ENCODE assay signal across 8 cellular contexts in genomic region chr12:54935235-54935951, GRCh38. TPM values are rescaled to one million over a fixed set of nuclear protein-coding genes. Genes with fewer than 3 reads are reported as not detected.
DNase-seq lines count a peak whose midpoint lies in the region; ATAC-seq and TF ChIP-seq lines count a peak whose summit lies in the region.

No MANE protein-coding gene starts in this region.

- TF ChIP-seq POLR2A in breast epithelium (IDR thresholded peaks at IDR 0.05): no peak

- peaks cover 43% of the 10 kb centered on the region for H3K36me3 Mint-ChIP-seq in natural killer cell treated with Interleukin-12 subunit alpha and Interleukin-12 subunit beta and Interleukin-15 and Interleukin-18, amount 100 ng/mL, for 72 hours

- peaks cover 57 to 67% of the 10 kb centered on the region in 2 donors for H3K4me1 Mint-ChIP-seq in natural killer cell treated with Interleukin-12 subunit alpha and Interleukin-12 subunit beta and Interleukin-15 and Interleukin-18, amount 100 ng/mL, for 72 hours (ENCODE audit: low read depth in 2 of 2)

- peak in 1 of 3 donors; percentile 16 for TF ChIP-seq CTCF in breast epithelium (IDR thresholded peaks at IDR 0.05)

- H3K27ac ChIP-seq in breast epithelium: peak overlapping the region; percentile 7 to 32

- peak overlapping the region; percentile 94 to 98 for H3K27ac Mint-ChIP-seq in natural killer cell treated with Interleukin-12 subunit alpha and Interleukin-12 subunit beta and Interleukin-15 and Interleukin-18, amount 100 ng/mL, for 72 hours

- H3K4me3 Mint-ChIP-seq in natural killer cell treated with Interleukin-12 subunit alpha and Interleukin-12 subunit beta and Interleukin-15 and Interleukin-18, amount 100 ng/mL, for 72 hours: peak overlapping the region; percentile 75

- DNase-seq in AG08395 (ENCODE audit: low spot score) (peak; percentile 69), breast epithelium (ENCODE audit: low spot score in 2 of 2) (no peak), NCI-H748 (lab: John Stamatoyannopoulos, UW; ENCODE audit: unreplicated experiment) (no peak), T1000 (lab: John Stamatoyannopoulos, UW) (no peak)
- DNase-seq in natural killer cell treated with Interleukin-12 subunit alpha and Interleukin-12 subunit beta and Interleukin-15 and Interleukin-18, amount 100 ng/mL, for 72 hours (ENCODE audit: low spot score): peak; percentile 80

- intact Hi-C loops in breast epithelium (cut with DNase I; ENCODE audit: low total_unique reads): no loop called here

- H3K4me1 ChIP-seq in breast epithelium: no peaks in the 10 kb centered on the region

- H3K27me3 ChIP-seq in breast epithelium: no peaks in the 10 kb centered on the region

- H3K27me3 Mint-ChIP-seq in natural killer cell treated with Interleukin-12 subunit alpha and Interleukin-12 subunit beta and Interleukin-15 and Interleukin-18, amount 100 ng/mL, for 72 hours: no peaks in the 10 kb centered on the region

- ATAC-seq in GM19035 (IDR thresholded peaks at IDR 0.05; ENCODE audit: unreplicated experiment): peak; percentile 99
- peak; percentile 97 for ATAC-seq in HG03159 (IDR thresholded peaks at IDR 0.05; ENCODE audit: unreplicated experiment)
- ATAC-seq in SK-N-SH treated with all-trans-retinoic acid at 6 μM for 48 hours: peak; percentile 59; the same call in 2 of the 3 replicates
- ATAC-seq in natural killer cell treated with Interleukin-12 subunit alpha and Interleukin-12 subunit beta and Interleukin-15 and Interleukin-18, amount 100 ng/mL, for 72 hours: peak; percentile 97 to 98

- peaks cover 1 to 5% of the 10 kb centered on the region in 2 donors for H3K9me3 ChIP-seq in breast epithelium

- H3K4me3 ChIP-seq in breast epithelium: no peak overlapping the region

- no peaks in the 10 kb centered on the region for H3K36me3 ChIP-seq in breast epithelium

- H3K9me3 Mint-ChIP-seq in natural killer cell treated with Interleukin-12 subunit alpha and Interleukin-12 subunit beta and Interleukin-15 and Interleukin-18, amount 100 ng/mL, for 72 hours: peaks cover 26% of the 10 kb centered on the region

TF ChIP-seq in SK-N-SH treated with all-trans-retinoic acid at 6 μM for 48 hours, 23 proteins besides CTCF, POLR2A, EP300 and RAD21:
- TF ChIP-seq, protein P1, sequence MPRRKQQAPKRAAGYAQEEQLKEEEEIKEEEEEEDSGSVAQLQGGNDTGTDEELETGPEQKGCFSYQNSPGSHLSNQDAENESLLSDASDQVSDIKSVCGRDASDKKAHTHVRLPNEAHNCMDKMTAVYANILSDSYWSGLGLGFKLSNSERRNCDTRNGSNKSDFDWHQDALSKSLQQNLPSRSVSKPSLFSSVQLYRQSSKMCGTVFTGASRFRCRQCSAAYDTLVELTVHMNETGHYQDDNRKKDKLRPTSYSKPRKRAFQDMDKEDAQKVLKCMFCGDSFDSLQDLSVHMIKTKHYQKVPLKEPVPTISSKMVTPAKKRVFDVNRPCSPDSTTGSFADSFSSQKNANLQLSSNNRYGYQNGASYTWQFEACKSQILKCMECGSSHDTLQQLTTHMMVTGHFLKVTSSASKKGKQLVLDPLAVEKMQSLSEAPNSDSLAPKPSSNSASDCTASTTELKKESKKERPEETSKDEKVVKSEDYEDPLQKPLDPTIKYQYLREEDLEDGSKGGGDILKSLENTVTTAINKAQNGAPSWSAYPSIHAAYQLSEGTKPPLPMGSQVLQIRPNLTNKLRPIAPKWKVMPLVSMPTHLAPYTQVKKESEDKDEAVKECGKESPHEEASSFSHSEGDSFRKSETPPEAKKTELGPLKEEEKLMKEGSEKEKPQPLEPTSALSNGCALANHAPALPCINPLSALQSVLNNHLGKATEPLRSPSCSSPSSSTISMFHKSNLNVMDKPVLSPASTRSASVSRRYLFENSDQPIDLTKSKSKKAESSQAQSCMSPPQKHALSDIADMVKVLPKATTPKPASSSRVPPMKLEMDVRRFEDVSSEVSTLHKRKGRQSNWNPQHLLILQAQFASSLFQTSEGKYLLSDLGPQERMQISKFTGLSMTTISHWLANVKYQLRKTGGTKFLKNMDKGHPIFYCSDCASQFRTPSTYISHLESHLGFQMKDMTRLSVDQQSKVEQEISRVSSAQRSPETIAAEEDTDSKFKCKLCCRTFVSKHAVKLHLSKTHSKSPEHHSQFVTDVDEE (CRISPR knock-in tag; IDR thresholded peaks at IDR 0.05): no peak
- TF ChIP-seq ZNF8 (CRISPR knock-in tag; IDR thresholded peaks at IDR 0.05) (no peak), CREB5 (CRISPR knock-in tag; IDR thresholded peaks at IDR 0.05; ENCODE audit: low read depth) (no peak), SNAI2 (CRISPR knock-in tag; IDR thresholded peaks at IDR 0.05) (no peak), ZFP3 (CRISPR knock-in tag; IDR thresholded peaks at IDR 0.05) (no peak), ESRRG (CRISPR knock-in tag; IDR thresholded peaks at IDR 0.05) (no peak), GLIS3 (CRISPR knock-in tag; IDR thresholded peaks at IDR 0.05) (no peak), PPARA (CRISPR knock-in tag; IDR thresholded peaks at IDR 0.05; ENCODE audit: borderline replicate concordance) (no peak)
- TF ChIP-seq, protein P2, sequence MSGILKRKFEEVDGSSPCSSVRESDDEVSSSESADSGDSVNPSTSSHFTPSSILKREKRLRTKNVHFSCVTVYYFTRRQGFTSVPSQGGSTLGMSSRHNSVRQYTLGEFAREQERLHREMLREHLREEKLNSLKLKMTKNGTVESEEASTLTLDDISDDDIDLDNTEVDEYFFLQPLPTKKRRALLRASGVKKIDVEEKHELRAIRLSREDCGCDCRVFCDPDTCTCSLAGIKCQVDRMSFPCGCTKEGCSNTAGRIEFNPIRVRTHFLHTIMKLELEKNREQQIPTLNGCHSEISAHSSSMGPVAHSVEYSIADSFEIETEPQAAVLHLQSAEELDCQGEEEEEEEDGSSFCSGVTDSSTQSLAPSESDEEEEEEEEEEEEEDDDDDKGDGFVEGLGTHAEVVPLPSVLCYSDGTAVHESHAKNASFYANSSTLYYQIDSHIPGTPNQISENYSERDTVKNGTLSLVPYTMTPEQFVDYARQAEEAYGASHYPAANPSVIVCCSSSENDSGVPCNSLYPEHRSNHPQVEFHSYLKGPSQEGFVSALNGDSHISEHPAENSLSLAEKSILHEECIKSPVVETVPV (CRISPR knock-in tag; IDR thresholded peaks at IDR 0.05): no peak

RNA-seq across cellular contexts. Expression of gene TESPA1, which starts 49.2 kb away (rescaled TPM):
- total RNA-seq in breast epithelium: 1 to 10 TPM; 1.3 to 6.2 (median 2.2) TPM
- 10 to 100 TPM; 45.9 to 67.2 TPM for total RNA-seq in natural killer cell treated with Interleukin-12 subunit alpha and Interleukin-12 subunit beta and Interleukin-15 and Interleukin-18, amount 100 ng/mL, for 72 hours

Comparison
In these comparisons a context has a peak if more than half of its experiments do, and no peak if none do; other contexts are left out.
1. DNase-seq: peak in AG08395 (single experiment) and natural killer cell treated with Interleukin-12 subunit alpha and Interleukin-12 subunit beta and Interleukin-15 and Interleukin-18, amount 100 ng/mL, for 72 hours (single experiment); none in breast epithelium (0 of 2), NCI-H748 (single experiment) and T1000 (single experiment).
2. RNA of gene TESPA1, which starts 49.2 kb away (total RNA-seq): 45.9 to 67.2 TPM in natural killer cell treated with Interleukin-12 subunit alpha and Interleukin-12 subunit beta and Interleukin-15 and Interleukin-18, amount 100 ng/mL, for 72 hours; 1.3 to 6.2 TPM in breast epithelium; every median in the first group is over 4 times any median in the second.
3. Peak in every context shown above with its lines, with median percentiles within 50 percentile points of each other: ATAC-seq.